ENCODE assay signal across 10 cellular contexts in the genomic region with DNA sequence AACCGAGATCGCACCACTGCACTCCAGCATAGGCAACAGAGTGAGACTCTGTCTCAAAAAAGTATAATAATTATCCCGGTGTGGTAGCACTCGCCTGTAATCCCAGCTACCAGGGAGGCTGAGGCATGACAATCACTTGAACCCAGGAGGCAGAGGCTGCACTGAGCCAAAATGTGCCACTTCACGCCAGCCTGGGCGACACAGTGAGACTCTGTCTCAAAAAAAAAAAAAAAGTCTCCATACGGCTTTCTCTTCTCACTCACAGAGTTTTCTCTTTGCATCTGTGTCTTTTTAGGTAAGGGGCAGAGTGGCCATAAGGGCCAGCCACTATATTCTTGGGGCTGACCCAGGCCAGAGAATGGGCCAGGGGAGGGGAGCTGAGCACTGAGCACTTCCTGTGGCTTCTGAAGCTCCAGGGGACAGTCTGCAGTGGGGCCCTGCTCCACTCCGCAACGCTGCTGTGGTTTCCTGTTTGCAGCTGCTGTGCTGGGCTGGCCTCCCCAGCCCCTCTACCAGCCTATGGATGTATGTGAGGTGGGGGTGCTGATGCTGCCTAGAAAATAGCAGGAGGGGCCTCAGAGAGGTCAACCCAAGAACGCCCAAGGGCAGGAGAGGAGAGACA. TPM values are rescaled to one million over a fixed set of nuclear protein-coding genes. Genes with fewer than 3 reads are reported as not detected.
DNase-seq lines count a peak whose midpoint lies in the region; ATAC-seq and TF ChIP-seq lines count a peak whose summit lies in the region.
"Had no signal": no experiment of that assay in that cellular context is flagged by ENCODE, and none has a peak within 500 bp of the region (broad histone marks: within the 10 kb centered on the region; RNA-seq: fewer than 3 reads in every experiment).

No MANE protein-coding gene starts in this region.

- no peaks in the 10 kb centered on the region for H3K23me2 ChIP-seq in H9 (ENCODE audit: insufficient read length, low read depth, low read length, poor library complexity, severe bottlenecking)

- ATAC-seq in GM18868 (IDR thresholded peaks at IDR 0.05; ENCODE audit: unreplicated experiment) (peak; percentile 72), PC-3 (no peak), GM21529 (IDR thresholded peaks at IDR 0.05; ENCODE audit: unreplicated experiment) (no peak)

- H2BK20ac ChIP-seq in H9 (ENCODE audit: low read depth, low read length, poor library complexity, severe bottlenecking) = no peak overlapping the region

- no peaks in the 10 kb centered on the region for H4K20me1 ChIP-seq in H9 (ENCODE audit: control insufficient read depth, insufficient read depth, insufficient read length)
- no peaks in the 10 kb centered on the region for H4K20me1 ChIP-seq in PC-3 (ENCODE audit: low read length)

- H3K27me3 Mint-ChIP-seq in H9 (ENCODE audit: low read depth) = no peaks in the 10 kb centered on the region

- no peaks in the 10 kb centered on the region for H3K36me3 ChIP-seq in PC-3 (ENCODE audit: low read depth, low read length)
- H3K36me3 ChIP-seq: uterus had no signal

- H3K4me1 ChIP-seq in H9 (ENCODE audit: insufficient read depth, low read length) (no peaks in the 10 kb centered on the region; the same call in 1 of the 2 replicates), PC-3 (ENCODE audit: insufficient read depth, low read length) (no peaks in the 10 kb centered on the region)
- H3K4me1 ChIP-seq: psoas muscle, uterus had no signal

- CTCF ChIA-PET in PC-3 (lab: Charles Lee) = no interaction called here

- no peaks in the 10 kb centered on the region for H3K9me2 ChIP-seq in PC-3 (replicated peaks; ENCODE audit: low read length)

- no peaks in the 10 kb centered on the region for H3K79me2 ChIP-seq in H9 (ENCODE audit: insufficient read depth, low read length)
- no peaks in the 10 kb centered on the region for H3K79me2 ChIP-seq in PC-3 (ENCODE audit: low read length)

- H3K4me1 Mint-ChIP-seq in H9 = peaks cover 6 to 8% of the 10 kb centered on the region in 2 experiments; a peak in 3 of 4 replicates

- H3K27ac ChIP-seq in H9 (ENCODE audit: insufficient read length, low read depth, low read length) (no peak overlapping the region), PC-3 (ENCODE audit: low read length) (no peak overlapping the region)
- H3K27ac ChIP-seq: psoas muscle, uterus had no signal

- H3K4me3 Mint-ChIP-seq in H9 = no peak overlapping the region

- H3K23ac ChIP-seq in H9 (ENCODE audit: insufficient read length, low read depth, low read length) = no peak overlapping the region

- H3K14ac ChIP-seq in H9 (ENCODE audit: insufficient read depth, low read length) = no peak overlapping the region

- H2AFZ ChIP-seq in H9 (ENCODE audit: low read length) (no peak overlapping the region), PC-3 (ENCODE audit: low read length) (no peak overlapping the region)

- no TSS peak for BruUV-seq in PC-3 (replicated peaks; lab: Mats Ljungman, UMichigan)

- H4K91ac ChIP-seq in H9 (ENCODE audit: insufficient read length, low read depth, low read length) = no peak overlapping the region

- H3K9me3 ChIP-seq in H9 (ENCODE audit: control insufficient read depth, low read depth, low read length) = no peaks in the 10 kb centered on the region
- no peaks in the 10 kb centered on the region for H3K9me3 ChIP-seq in PC-3 (ENCODE audit: low read length)
- H3K9me3 ChIP-seq: psoas muscle, uterus had no signal

- no peak overlapping the region for H2BK5ac ChIP-seq in H9 (ENCODE audit: insufficient read length, low read length)

- no peaks in the 10 kb centered on the region for H3K9me3 Mint-ChIP-seq in H9

- H3K4me2 ChIP-seq in H9 (ENCODE audit: insufficient read depth, insufficient read length, low read length) (no peak overlapping the region), PC-3 (ENCODE audit: low read length) (no peak overlapping the region)

- H4K5ac ChIP-seq in H9 (ENCODE audit: insufficient read length, low read depth, low read length) = no peak overlapping the region

- no peak overlapping the region for H4K8ac ChIP-seq in H9 (replicated peaks; ENCODE audit: insufficient read length, low read depth, low read length)

- H3K27me3 ChIP-seq in H9 (ENCODE audit: insufficient read depth, low read length) (no peaks in the 10 kb centered on the region), PC-3 (ENCODE audit: low read length) (no peaks in the 10 kb centered on the region)
- H3K27me3 ChIP-seq: uterus had no signal

- H2AK5ac ChIP-seq in H9 (ENCODE audit: insufficient read length, low read length) = no peak overlapping the region

- H3K9ac ChIP-seq in H9 (ENCODE audit: extremely low read depth, insufficient read length, low read length) (no peak overlapping the region), PC-3 (ENCODE audit: low read length) (no peak overlapping the region)

- H3K4me3 ChIP-seq in PC-3 (ENCODE audit: low read length) = no peak overlapping the region
- H3K4me3 ChIP-seq: psoas muscle, uterus had no signal

- H3T11ph ChIP-seq in H9 (ENCODE audit: low read length) = no peak overlapping the region

- H3K56ac ChIP-seq in H9 (ENCODE audit: insufficient read length, low read depth, low read length) = no peak overlapping the region

- H2BK12ac ChIP-seq in H9 (ENCODE audit: insufficient read length, low read depth, low read length) = no peak overlapping the region

- intact Hi-C loops in PC-3 (cut with micrococcal nuclease) = no loop called here

- H3F3A ChIP-seq in PC-3 (ENCODE audit: low read length, unreplicated experiment) = no peaks in the 10 kb centered on the region

- no peaks in the 10 kb centered on the region for H3K36me3 Mint-ChIP-seq in H9 (ENCODE audit: insufficient read depth in 1 of 3, low read depth in 3 of 3)

- H2BK120ac ChIP-seq in H9 (ENCODE audit: low read depth, low read length, poor library complexity, severe bottlenecking) = no peak overlapping the region

- peak overlapping the region in 1 of 3 experiments; percentile 88; a peak in 2 of 7 replicates for H3K27ac Mint-ChIP-seq in H9

- WGBS in H9 (ENCODE audit: extremely low coverage, insufficient read length, low lambda C conversion rate) = no CpG with 5 or more reads among the region's 10 CpGs

- no peak overlapping the region for H3K18ac ChIP-seq in H9 (ENCODE audit: insufficient read length, low read depth, low read length)

- TF ChIP-seq CTCF in H9 (conservative IDR thresholded peaks at IDR 0.05) = no peak
- TF ChIP-seq CTCF in PC-3 (conservative IDR thresholded peaks at IDR 0.05; ENCODE audit: low read depth, low read length) = no peak

- peak; percentile 24 for DNase-seq in NOMO-1 treated with DMSO at 0.1 percent for 48 hours (lab: John Stamatoyannopoulos, UW; ENCODE audit: unreplicated experiment)
- peak; percentile 37 for DNase-seq in activated gamma-delta T cell treated with anti-CD3 and anti-CD28 coated beads, Interleukin-2, amount 50 U/mL, for 16 hours (ENCODE audit: low read depth)
- peak; percentile 37 for DNase-seq in stimulated activated CD4-positive, alpha-beta T cell treated with anti-CD3 and anti-CD28 coated beads, Interleukin-1b, Interleukin-23, amount 100 ng/mL, for 48 hours
- no peak for DNase-seq in H9
- no peak for DNase-seq in NCI-H1092 (lab: John Stamatoyannopoulos, UW)
- no peak for DNase-seq in PC-3
- DNase-seq: psoas muscle, uterus had no signal

- POLR2A ChIA-PET in PC-3 (lab: Charles Lee; ENCODE audit: unreplicated experiment) = no interaction called here

- H3K79me1 ChIP-seq in H9 (ENCODE audit: insufficient read depth, low read depth, low read length, poor library complexity, severe bottlenecking) = no peaks in the 10 kb centered on the region

- no peak overlapping the region for H2BK15ac ChIP-seq in H9 (ENCODE audit: low read depth, low read length)

- no peak overlapping the region for H3K4ac ChIP-seq in H9 (ENCODE audit: low read depth, low read length)

RNA-seq across cellular contexts. Expression of a gene that starts 16.2 kb away (rescaled TPM):
- 0.13 and 0.20 TPM in 2 replicates for total RNA-seq in H9 (2021)
- 0.23 and 0.51 TPM in 2 replicates for total RNA-seq in PC-3 (2014; rRNA removed)

RNA-seq across cellular contexts. Expression of a gene that starts 24.3 kb away (rescaled TPM):
- total RNA-seq in H9 (2021) (96.5 and 111 TPM in 2 replicates), PC-3 (2014; rRNA removed) (217 and 255 TPM in 2 replicates)

RNA-seq across cellular contexts. Expression of a gene that starts 56.4 kb away (rescaled TPM):
- total RNA-seq in H9 (2021) = 81.7 and 94.6 TPM in 2 replicates
- 15.2 and 15.7 TPM in 2 replicates for total RNA-seq in PC-3 (2014; rRNA removed)

Comparison
In these comparisons a context has a peak if more than half of its experiments do, and no peak if none do; other contexts are left out.
1. DNase-seq: peak in NOMO-1 treated with DMSO at 0.1 percent for 48 hours (single experiment), activated gamma-delta T cell treated with anti-CD3 and anti-CD28 coated beads, Interleukin-2, amount 50 U/mL, for 16 hours (single experiment) and stimulated activated CD4-positive, alpha-beta T cell treated with anti-CD3 and anti-CD28 coated beads, Interleukin-1b, Interleukin-23, amount 100 ng/mL, for 48 hours (single experiment); none in H9 (single experiment), NCI-H1092 (single experiment) and PC-3 (single experiment).